ENCODE assay signal across 19 cellular contexts in the genomic region with DNA sequence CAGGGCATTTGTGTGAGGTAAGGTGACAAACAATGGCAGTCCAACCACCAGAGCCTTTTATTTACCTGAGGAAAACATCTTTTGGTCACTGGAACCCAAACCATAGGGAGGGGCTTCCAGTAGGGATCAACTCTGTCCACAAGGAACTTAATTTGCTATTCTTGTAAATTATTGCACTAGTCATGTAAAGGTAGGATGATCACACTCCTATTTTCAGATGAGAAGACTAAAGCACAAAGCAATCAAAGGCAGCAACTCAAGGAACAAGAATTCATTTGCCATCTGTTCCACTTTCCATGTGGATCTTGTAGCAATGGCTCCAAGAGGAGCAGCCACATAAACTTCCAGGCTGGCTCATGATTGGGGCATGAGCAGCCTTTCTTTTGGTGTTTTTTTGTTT. TPM values are rescaled to one million over a fixed set of nuclear protein-coding genes. Genes with fewer than 3 reads are reported as not detected.
DNase-seq lines count a peak whose midpoint lies in the region; ATAC-seq and TF ChIP-seq lines count a peak whose summit lies in the region.
"Had no signal": no experiment of that assay in that cellular context is flagged by ENCODE, and none has a peak within 500 bp of the region (broad histone marks: within the 10 kb centered on the region; RNA-seq: fewer than 3 reads in every experiment).

No MANE protein-coding gene starts in this region.

- H3K36me3 ChIP-seq in gastrocnemius medialis: no peaks in the 10 kb centered on the region
- H3K36me3 ChIP-seq: BLaER1 had no signal

- ATAC-seq in gastrocnemius medialis: no peak
- ATAC-seq: CD8-positive, alpha-beta T cell; GM12878 had no signal

- peak overlapping the region; percentile 10 to 50 (median 41) for H3K27ac ChIP-seq in gastrocnemius medialis
- H3K27ac ChIP-seq: 22Rv1, BLaER1, C4-2B, GM23248 had no signal

- no peak overlapping the region for H3K4me3 ChIP-seq in gastrocnemius medialis
- H3K4me3 ChIP-seq: BLaER1, GM12878, GM23248 had no signal

- intact Hi-C loops in gastrocnemius medialis (cut with DNase I; ENCODE audit: low total_unique reads): no loop called here

- TF ChIP-seq POLR2A in gastrocnemius medialis (IDR thresholded peaks at IDR 0.05): no peak

- no peaks in the 10 kb centered on the region for H3K9me3 ChIP-seq in gastrocnemius medialis
- H3K9me3 ChIP-seq: Caco-2 had no signal

- H3K27me3 ChIP-seq in gastrocnemius medialis: no peaks in the 10 kb centered on the region
- H3K27me3 ChIP-seq: BLaER1 had no signal

- in situ Hi-C loops in gastrocnemius medialis (cut with MboI; ENCODE audit: low sequenced_read_pairs in 4 of 4): no loop called here

- DNase-seq in DMS 273 (lab: John Stamatoyannopoulos, UW; ENCODE audit: unreplicated experiment): peak; percentile 15
- DNase-seq in DMS 273 treated with DMSO at 0.1 percent for 48 hours (lab: John Stamatoyannopoulos, UW): no peak
- peak; percentile 5 for DNase-seq in NCI-H748 treated with DMSO at 0.1 percent for 48 hours (lab: John Stamatoyannopoulos, UW)
- no peak for DNase-seq in NCI-H748 (lab: John Stamatoyannopoulos, UW; ENCODE audit: unreplicated experiment)
- no peak for DNase-seq in gastrocnemius medialis
- no peak for DNase-seq in NCI-H526 (lab: John Stamatoyannopoulos, UW)
- DNase-seq: Caco-2; CD4-positive, CD25-positive, alpha-beta regulatory T cell; CD8-positive, alpha-beta T cell; DMS79; EL; GDM1; GM23248; H7; HCEC 1CT had no signal

- peaks cover under 1 to 4% of the 10 kb centered on the region in 2 donors for H3K4me1 ChIP-seq in gastrocnemius medialis
- H3K4me1 ChIP-seq: BLaER1, Caco-2 had no signal

- no peak for TF ChIP-seq CTCF in gastrocnemius medialis (IDR thresholded peaks at IDR 0.05 in 4 of 5, conservative IDR thresholded peaks at IDR 0.05 in 1 of 5)

RNA-seq across cellular contexts. Expression of a gene that starts 35.3 kb away (rescaled TPM):
- 100 to 1,000 TPM; 202 to 289 (median 251) TPM for total RNA-seq in gastrocnemius medialis

Comparison
In these comparisons a context has a peak if more than half of its experiments do, and no peak if none do; other contexts are left out.
1. DNase-seq: peak in DMS 273 (single experiment) and NCI-H748 treated with DMSO at 0.1 percent for 48 hours (single experiment); none in DMS 273 treated with DMSO at 0.1 percent for 48 hours (single experiment), NCI-H748 (single experiment), gastrocnemius medialis (0 of 2) and NCI-H526 (0 of 2).